1 cellular context compared by ENCODE assay signal in the genomic region with DNA sequence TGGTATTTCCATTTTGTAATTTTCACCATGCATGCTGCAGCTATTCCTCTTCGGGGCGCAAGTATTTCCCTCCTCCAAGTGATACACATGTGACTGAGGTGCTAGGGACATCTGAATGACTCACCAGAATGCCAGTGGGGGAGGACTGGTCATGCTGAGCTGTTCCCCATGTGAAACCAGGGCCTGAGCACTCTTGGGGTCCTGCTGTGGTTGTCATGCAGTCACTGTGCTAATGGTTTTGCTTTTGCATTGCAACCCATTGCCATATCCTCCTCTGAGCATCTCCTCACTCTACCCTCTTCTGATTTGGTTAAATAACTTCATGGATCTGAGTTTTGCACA.
TF ChIP-seq lines count a peak whose summit lies in the region.

No MANE protein-coding gene starts in this region.

TF ChIP-seq in K562, 482 proteins besides CTCF, POLR2A, EP300 and RAD21:
- TF ChIP-seq, protein P1, sequence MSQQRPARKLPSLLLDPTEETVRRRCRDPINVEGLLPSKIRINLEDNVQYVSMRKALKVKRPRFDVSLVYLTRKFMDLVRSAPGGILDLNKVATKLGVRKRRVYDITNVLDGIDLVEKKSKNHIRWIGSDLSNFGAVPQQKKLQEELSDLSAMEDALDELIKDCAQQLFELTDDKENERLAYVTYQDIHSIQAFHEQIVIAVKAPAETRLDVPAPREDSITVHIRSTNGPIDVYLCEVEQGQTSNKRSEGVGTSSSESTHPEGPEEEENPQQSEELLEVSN (IDR thresholded peaks at IDR 0.05; ENCODE audit: borderline replicate concordance in 1 of 2, extremely low read depth in 1 of 2, insufficient read depth in 1 of 2, insufficient read length in 1 of 2, low read depth in 1 of 2, low read length in 1 of 2, poor library complexity in 1 of 2, severe bottlenecking in 1 of 2) = peak in 1 of 2 experiments; percentile 53
- peak; percentile 51; the same call in 1 of the 2 replicates for TF ChIP-seq JUND (IDR thresholded peaks at IDR 0.05; ENCODE audit: borderline replicate concordance, low read depth, low read length)
- TF ChIP-seq JUND (tag; IDR thresholded peaks at IDR 0.05; ENCODE audit: borderline replicate concordance, low read depth, low read length) = no peak
- TF ChIP-seq L3MBTL2 (IDR thresholded peaks at IDR 0.05) = peak; percentile 21; the same call in 1 of the 2 replicates
- no peak for TF ChIP-seq SNRNP70 (optimal IDR thresholded peaks at IDR 0.05; ENCODE audit: low read depth, low read length)
- TF ChIP-seq FOSL1 (tag; conservative IDR thresholded peaks at IDR 0.05) = peak; percentile 45
- TF ChIP-seq JUN (IDR thresholded peaks at IDR 0.05; ENCODE audit: borderline replicate concordance, low read depth, low read length) = peak; percentile 33; the same call in 1 of the 2 replicates
- no peak for TF ChIP-seq JUN (CRISPR knock-in tag; IDR thresholded peaks at IDR 0.05; ENCODE audit: borderline replicate concordance)
- 0 out of 2 replicates have a peak, but pooled peaks have one; percentile 3 for TF ChIP-seq NFE2 (IDR thresholded peaks at IDR 0.05; ENCODE audit: low read depth)
- TF ChIP-seq GTF2F1 (IDR thresholded peaks at IDR 0.05; ENCODE audit: low read depth, low read length) = no peak
